8 cellular contexts compared by ENCODE assay signal in genomic region chr4:165112258-165113156, GRCh38. TPM values are rescaled to one million over a fixed set of nuclear protein-coding genes. Genes with fewer than 3 reads are reported as not detected.
A peak's percentile ranks its signal among the peaks of the same experiment; 100 is the strongest.
DNase-seq lines count a peak whose midpoint lies in the region; ATAC-seq, FAIRE-seq and TF ChIP-seq lines count a peak whose summit lies in the region.

Gene TMEM192, minus strand, starts transcription at chr4:165112860. Its CDS starts 87 bp downstream, at chr4:165112773.

- H3K27ac Mint-ChIP-seq in T-helper 1 cell treated with Interleukin-12 subunit alpha and Interleukin-12 subunit beta and Interleukin-4 antibody, amounts not matched to agents 30 μg/mL and 1 μg/mL, for 36 hours, result peak within 1 kb of the TSS; percentile 74

- peak within 1 kb of the TSS; percentile 93 for H3K27ac ChIP-seq in left ventricle myocardium inferior (replicated peaks)
- peak within 1 kb of the TSS; percentile 87 to 91 for H3K27ac ChIP-seq in prostate gland
- peak within 1 kb of the TSS; percentile 81 for H3K27ac ChIP-seq in urinary bladder (ENCODE audit: low read depth)

- peak within 1 kb of the TSS; percentile 90 for H3K4me3 Mint-ChIP-seq in T-helper 1 cell treated with Interleukin-12 subunit alpha and Interleukin-12 subunit beta and Interleukin-4 antibody, amounts not matched to agents 30 μg/mL and 1 μg/mL, for 36 hours

- H3K4me1 Mint-ChIP-seq in T-helper 1 cell treated with Interleukin-12 subunit alpha and Interleukin-12 subunit beta and Interleukin-4 antibody, amounts not matched to agents 30 μg/mL and 1 μg/mL, for 36 hours (ENCODE audit: low read depth), result peaks cover 15% of the 10 kb centered on the region

- no peaks in the 10 kb centered on the region for H3K9me3 Mint-ChIP-seq in T-helper 1 cell treated with Interleukin-12 subunit alpha and Interleukin-12 subunit beta and Interleukin-4 antibody, amounts not matched to agents 30 μg/mL and 1 μg/mL, for 36 hours

- intact Hi-C loops in left ventricle myocardium inferior (cut with micrococcal nuclease) (no loop called here), prostate gland (cut with DNase I) (no loop called here)

- peak; percentile 97 for ATAC-seq in HG02840 (IDR thresholded peaks at IDR 0.05; ENCODE audit: low FRiP score, unreplicated experiment)

- TF ChIP-seq CTCF in left ventricle myocardium inferior (IDR thresholded peaks at IDR 0.05; ENCODE audit: borderline replicate concordance), result peak; percentile 54
- peak in 2 of 4 experiments; percentile 48 to 55 for TF ChIP-seq CTCF in prostate gland (IDR thresholded peaks at IDR 0.05)

- H3K36me3 ChIP-seq in left ventricle myocardium inferior (no peaks in the 10 kb centered on the region), prostate gland (no peaks in the 10 kb centered on the region), urinary bladder (ENCODE audit: insufficient read depth) (no peaks in the 10 kb centered on the region)

- peak; percentile 88 for FAIRE-seq in GM12892 (lab: Jason Lieb, UNC)

- peak; percentile 69 for TF ChIP-seq POLR2A in GM12892 (IDR thresholded peaks at IDR 0.05; ENCODE audit: low read depth, low read length)
- TF ChIP-seq POLR2A in prostate gland (IDR thresholded peaks at IDR 0.05), result peak; percentile 70

- H3K4me1 ChIP-seq in left ventricle myocardium inferior (peaks cover 21% of the 10 kb centered on the region), prostate gland (replicated peaks) (no peaks in the 10 kb centered on the region), urinary bladder (ENCODE audit: insufficient read depth) (no peaks in the 10 kb centered on the region)

- DNase-seq in GM12892 (ENCODE audit: insufficient read length) (peak; percentile 78), NCI-H1436 (lab: John Stamatoyannopoulos, UW) (peak; percentile 85), amygdala (lab: John Stamatoyannopoulos, UW) (peak; percentile 63 to 96 (median 92)), left ventricle myocardium inferior (peak; percentile 92), prostate gland (ENCODE audit: low spot score) (peak; percentile 96)

- H3K9me3 ChIP-seq in left ventricle myocardium inferior (replicated peaks), result no peaks in the 10 kb centered on the region
- no peaks in the 10 kb centered on the region for H3K9me3 ChIP-seq in prostate gland

- H3K36me3 Mint-ChIP-seq in T-helper 1 cell treated with Interleukin-12 subunit alpha and Interleukin-12 subunit beta and Interleukin-4 antibody, amounts not matched to agents 30 μg/mL and 1 μg/mL, for 36 hours (ENCODE audit: low read depth), result no peaks in the 10 kb centered on the region

- WGBS in prostate gland, result under 1% methylated on average over 47 of the region's 73 CpGs
- WGBS in urinary bladder, result under 1% methylated on average over 73 of the region's 73 CpGs

- peaks cover 9% of the 10 kb centered on the region for H3K27me3 Mint-ChIP-seq in T-helper 1 cell treated with Interleukin-12 subunit alpha and Interleukin-12 subunit beta and Interleukin-4 antibody, amounts not matched to agents 30 μg/mL and 1 μg/mL, for 36 hours (ENCODE audit: low read depth)

- H3K4me3 ChIP-seq in left ventricle myocardium inferior (peak within 1 kb of the TSS; percentile 99), prostate gland (peak within 1 kb of the TSS; percentile 64 to 84), urinary bladder (ENCODE audit: low read depth, low read length) (peak within 1 kb of the TSS; percentile 87)

- H3K27me3 ChIP-seq in left ventricle myocardium inferior (ENCODE audit: low read depth) (peaks cover 13% of the 10 kb centered on the region), prostate gland (replicated peaks; ENCODE audit: insufficient read depth) (no peaks in the 10 kb centered on the region)

RNA-seq across cellular contexts. Expression of gene TMEM192, which starts in this region (rescaled TPM):
- polyA plus RNA-seq in GM12892 (2012; ENCODE audit: missing spikeins), result 9.1 TPM
- total RNA-seq in left ventricle myocardium inferior (18.3 TPM), prostate gland (10 to 100 TPM; 22.3 to 43.3 TPM), urinary bladder (12.0 TPM)
- 14.8 TPM for polyA plus RNA-seq in urinary bladder

Comparison
In these comparisons a context has a peak if more than half of its experiments do, and no peak if none do; other contexts are left out.
1. Peak in every context shown above with its lines: DNase-seq, ATAC-seq, H3K4me3 ChIP-seq and H3K27ac ChIP-seq.